Comparison of ENCODE assay signal across 1 cellular context in genomic region chr19:4278010-4278409, GRCh38.
TF ChIP-seq lines count a peak whose summit lies in the region.

No MANE protein-coding gene starts in this region.

TF ChIP-seq in SK-N-SH treated with all-trans-retinoic acid at 6 μM for 48 hours, 23 proteins besides CTCF, POLR2A, EP300 and RAD21 (continued from another document):
- TF ChIP-seq, protein P1, sequence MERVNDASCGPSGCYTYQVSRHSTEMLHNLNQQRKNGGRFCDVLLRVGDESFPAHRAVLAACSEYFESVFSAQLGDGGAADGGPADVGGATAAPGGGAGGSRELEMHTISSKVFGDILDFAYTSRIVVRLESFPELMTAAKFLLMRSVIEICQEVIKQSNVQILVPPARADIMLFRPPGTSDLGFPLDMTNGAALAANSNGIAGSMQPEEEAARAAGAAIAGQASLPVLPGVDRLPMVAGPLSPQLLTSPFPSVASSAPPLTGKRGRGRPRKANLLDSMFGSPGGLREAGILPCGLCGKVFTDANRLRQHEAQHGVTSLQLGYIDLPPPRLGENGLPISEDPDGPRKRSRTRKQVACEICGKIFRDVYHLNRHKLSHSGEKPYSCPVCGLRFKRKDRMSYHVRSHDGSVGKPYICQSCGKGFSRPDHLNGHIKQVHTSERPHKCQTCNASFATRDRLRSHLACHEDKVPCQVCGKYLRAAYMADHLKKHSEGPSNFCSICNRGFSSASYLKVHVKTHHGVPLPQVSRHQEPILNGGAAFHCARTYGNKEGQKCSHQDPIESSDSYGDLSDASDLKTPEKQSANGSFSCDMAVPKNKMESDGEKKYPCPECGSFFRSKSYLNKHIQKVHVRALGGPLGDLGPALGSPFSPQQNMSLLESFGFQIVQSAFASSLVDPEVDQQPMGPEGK (CRISPR knock-in tag; IDR thresholded peaks at IDR 0.05; ENCODE audit: borderline replicate concordance) = no peak
TF ChIP-seq in SK-N-SH treated with all-trans-retinoic acid at 6 μM for 48 hours: peak in this region for 0.
